Comparison of ENCODE assay signal across 23 cellular contexts in genomic region chr15:70587896-70588567, GRCh38.
A peak's percentile ranks its signal among the peaks of the same experiment; 100 is the strongest.
DNase-seq lines count a peak whose midpoint lies in the region; ATAC-seq, FAIRE-seq and TF ChIP-seq lines count a peak whose summit lies in the region.
"Had no signal": no experiment of that assay in that cellular context is flagged by ENCODE, and none has a peak within 500 bp of the region (broad histone marks: within the 10 kb centered on the region; RNA-seq: fewer than 3 reads in every experiment).

No MANE protein-coding gene starts in this region.

- H3K9me3 ChIP-seq in IMR-90 (ENCODE audit: control insufficient read depth, insufficient read depth, low read length) (0 out of 2 replicates have a peak, but pooled peaks cover 3% of the 10 kb centered on the region), H1 (ENCODE audit: insufficient read depth in 2 of 2, low read depth in 1 of 2, low read length in 1 of 2) (no peaks in the 10 kb centered on the region; a peak in 1 of 4 replicates), osteoblast (ENCODE audit: low read depth, low read length) (no peaks in the 10 kb centered on the region)
- H3K9me3 ChIP-seq: SK-N-SH had no signal

- H2BK12ac ChIP-seq in H1 (ENCODE audit: low read depth, low read length): no peak overlapping the region

- H4K20me1 ChIP-seq in IMR-90 (ENCODE audit: insufficient read depth, low read length): no peaks in the 10 kb centered on the region
- H4K20me1 ChIP-seq in H1 (replicated peaks in 1 of 2; ENCODE audit: control insufficient read depth in 1 of 2, insufficient read depth in 2 of 2, low read length in 2 of 2): no peaks in the 10 kb centered on the region
- no peaks in the 10 kb centered on the region for H4K20me1 ChIP-seq in osteoblast (ENCODE audit: insufficient read depth, low read length)

- FAIRE-seq in H1 (lab: Jason Lieb, UNC): no peak
- FAIRE-seq: H54, HTR-8/SVneo had no signal

- CTCF ChIA-PET in IMR-90 (lab: Yijun Ruan, JAX) (no interaction called here), H1 (lab: Charles Lee; ENCODE audit: partially characterized antibody) (interaction anchor here (1.5 to 3.5 kb wide), 3 partner anchors 11 to 49 kb away, joined by 3 to 27 read pairs (median 21); no protein-coding TSS in a partner anchor)

- no peaks in the 10 kb centered on the region for H3K36me3 ChIP-seq in IMR-90 (ENCODE audit: control insufficient read depth, insufficient read depth, low read length)
- H3K36me3 ChIP-seq in H1 (ENCODE audit: control insufficient read depth in 2 of 4, insufficient read depth in 4 of 4, low read length in 3 of 4): no peaks in the 10 kb centered on the region
- no peaks in the 10 kb centered on the region for H3K36me3 ChIP-seq in osteoblast (ENCODE audit: insufficient read depth, low read length)

- H2AK5ac ChIP-seq in IMR-90 (ENCODE audit: low read depth, low read length) (no peak overlapping the region), H1 (ENCODE audit: low read depth, low read length) (no peak overlapping the region)

- WGBS in IMR-90 (ENCODE audit: extremely low coverage in 2 of 2, insufficient read length in 1 of 2), 2 experiments: 87% methylated on average over 5 of the region's 10 CpGs; no CpG with 5 or more reads in 1 of the 2 experiments
- WGBS in H1 (ENCODE audit: extremely low coverage in 1 of 2, insufficient coverage in 1 of 2, insufficient read length in 1 of 2, insufficient replicate concordance in 2 of 2, low coverage in 1 of 2, low lambda C conversion rate in 2 of 2, missing lambda C conversion rate in 1 of 2), 2 experiments: 91% methylated on average over 10 of the region's 10 CpGs; no CpG with 5 or more reads in 1 of the 2 experiments

- H3K14ac ChIP-seq in IMR-90 (replicated peaks; ENCODE audit: low read depth, low read length) (no peak overlapping the region), H1 (ENCODE audit: insufficient read length) (no peak overlapping the region)

- no peak overlapping the region for H4K5ac ChIP-seq in IMR-90 (ENCODE audit: low read depth, low read length)
- no peak overlapping the region for H4K5ac ChIP-seq in H1 (ENCODE audit: insufficient read length, low read depth, low read length)

- H3K23ac ChIP-seq in IMR-90 (ENCODE audit: low read depth, low read length) (no peak overlapping the region), H1 (ENCODE audit: insufficient read length) (no peak overlapping the region)

- H2BK15ac ChIP-seq in IMR-90 (ENCODE audit: low read depth, low read length): no peak overlapping the region
- no peak overlapping the region for H2BK15ac ChIP-seq in H1 (ENCODE audit: low read length)

- H4K8ac ChIP-seq in IMR-90 (ENCODE audit: low read depth in 2 of 2, low read length in 2 of 2) (no peak overlapping the region), H1 (ENCODE audit: extremely low read depth, insufficient read depth, low read length) (peak overlapping the region; percentile 23; the same call in 1 of the 2 replicates)

- H2AK9ac ChIP-seq in IMR-90 (replicated peaks; ENCODE audit: low read depth, low read length, poor library complexity): peak overlapping the region; percentile 63

- H2BK20ac ChIP-seq in IMR-90 (ENCODE audit: low read depth, low read length) (no peak overlapping the region), H1 (ENCODE audit: low read length) (no peak overlapping the region)

- intact Hi-C loops in IMR-90 (cut with micrococcal nuclease): no loop called here
- intact Hi-C loops in sciatic nerve (cut with DNase I): no loop called here

- H3K27ac ChIP-seq in IMR-90 (ENCODE audit: insufficient read depth, low read length): no peak overlapping the region
- H3K27ac ChIP-seq in H1 (ENCODE audit: low read depth, low read length): no peak overlapping the region
- no peak overlapping the region for H3K27ac ChIP-seq in osteoblast (ENCODE audit: low read depth, low read length)
- H3K27ac ChIP-seq: C4-2B had no signal

- H3K18ac ChIP-seq in IMR-90 (ENCODE audit: low read depth, low read length): no peak overlapping the region
- H3K18ac ChIP-seq in H1 (ENCODE audit: extremely low read depth, low read length): no peak overlapping the region; the same call in 1 of the 2 replicates

- no peak overlapping the region for H2BK120ac ChIP-seq in IMR-90 (ENCODE audit: low read depth, low read length)
- H2BK120ac ChIP-seq in H1 (replicated peaks; ENCODE audit: low read depth, low read length): no peak overlapping the region

- ATAC-seq in IMR-90 (ENCODE audit: low read depth) (no peak), sciatic nerve (no peak)

- TF ChIP-seq EP300 in H1 (IDR thresholded peaks at IDR 0.05; ENCODE audit: borderline replicate concordance in 1 of 2, low read depth in 2 of 2, low read length in 2 of 2): no peak

- no peak overlapping the region for H2AFZ ChIP-seq in IMR-90 (replicated peaks; ENCODE audit: low read length, poor library complexity)
- H2AFZ ChIP-seq in H1 (ENCODE audit: low read length): no peak overlapping the region
- H2AFZ ChIP-seq in osteoblast (ENCODE audit: low read length): no peak overlapping the region

- H3K79me2 ChIP-seq in H1 (ENCODE audit: control insufficient read depth in 1 of 2, insufficient read depth in 2 of 2, low read length in 2 of 2): no peaks in the 10 kb centered on the region
- H3K79me2 ChIP-seq in osteoblast (ENCODE audit: insufficient read depth, low read length): no peaks in the 10 kb centered on the region

- POLR2A ChIA-PET in IMR-90 (lab: Charles Lee; ENCODE audit: unreplicated experiment): no interaction called here
- POLR2A ChIA-PET in H1 (lab: Charles Lee; ENCODE audit: partially characterized antibody): interaction anchor here (1.0 kb wide), 1 partner anchor 22 kb away, joined by 3 read pairs; no protein-coding TSS in a partner anchor

- H3K56ac ChIP-seq in IMR-90 (ENCODE audit: extremely low read depth, insufficient read depth, low read length) (no peak overlapping the region), H1 (replicated peaks; ENCODE audit: insufficient read length, low read depth, low read length) (no peak overlapping the region)

- dilution Hi-C loops in IMR-90 (cut with HindIII; ENCODE audit: low sequenced_read_pairs, unreplicated experiment): no loop called here

- H3K23me2 ChIP-seq in H1 (ENCODE audit: low read depth, low read length): no peaks in the 10 kb centered on the region

- peak; percentile 18 for DNase-seq in GM20000 (ENCODE audit: low spot score)
- DNase-seq in IMR-90: no peak
- DNase-seq in H1 (ENCODE audit: low read depth in 1 of 2, low spot score in 2 of 2): no peak
- peak; percentile 61 for DNase-seq in osteoblast (ENCODE audit: insufficient read length, low spot score, missing footprints)
- DNase-seq in sciatic nerve (ENCODE audit: low spot score): no peak
- DNase-seq in NCI-H1092 (lab: John Stamatoyannopoulos, UW): no peak
- no peak for DNase-seq in HPDE6-E6E7 (ENCODE audit: extremely low spot score)
- DNase-seq in T1000 (lab: John Stamatoyannopoulos, UW): no peak
- DNase-seq: ACHN, DMS79 treated with DMSO at 0.1 percent for 48 hours, Kasumi-1, MM.1S, NCI-H1105 treated with DMSO at 0.1 percent for 48 hours, NCI-H187, NCI-H2227 treated with DMSO at 0.1 percent for 48 hours, NCI-H524, NCI-H82, RPMI8226, SHP77 treated with DMSO at 0.1 percent for 48 hours, SK-N-SH had no signal

- TF ChIP-seq CTCF in GM20000 (IDR thresholded peaks at IDR 0.05; ENCODE audit: extremely low read depth, missing control alignments) (no peak), IMR-90 (conservative IDR thresholded peaks at IDR 0.05; ENCODE audit: low read depth, low read length) (no peak), H1 (IDR thresholded peaks at IDR 0.05; ENCODE audit: control extremely low read depth in 1 of 3, insufficient read depth in 1 of 3, low read depth in 1 of 3, low read length in 3 of 3) (no peak), osteoblast (IDR thresholded peaks at IDR 0.05; ENCODE audit: extremely low read depth, low read depth, low read length) (no peak)

- peaks cover 4% of the 10 kb centered on the region; the same call in 1 of the 2 replicates for H3K27me3 ChIP-seq in IMR-90 (ENCODE audit: control insufficient read depth, insufficient read depth, low read length)
- peaks cover 0 to 10% (median 8%) of the 10 kb centered on the region in 4 experiments; a peak in 5 of 7 replicates for H3K27me3 ChIP-seq in H1 (replicated peaks in 1 of 4; ENCODE audit: control insufficient read depth in 3 of 4, extremely low read depth in 1 of 4, insufficient read depth in 3 of 4, low read length in 3 of 4)
- peaks cover 28% of the 10 kb centered on the region for H3K27me3 ChIP-seq in osteoblast (ENCODE audit: insufficient read depth, low read length)

- H3K9me1 ChIP-seq in IMR-90 (ENCODE audit: insufficient read depth, low read length): no peaks in the 10 kb centered on the region

- H3K4ac ChIP-seq in IMR-90 (ENCODE audit: low read depth, low read length) (no peak overlapping the region), H1 (replicated peaks; ENCODE audit: insufficient read length, low read depth, low read length) (no peak overlapping the region)

- in situ Hi-C loops in IMR-90 (cut with MboI; ENCODE audit: low sequenced_read_pairs): no loop called here

- no peak overlapping the region for H3K4me2 ChIP-seq in IMR-90 (ENCODE audit: low read depth, low read length)
- H3K4me2 ChIP-seq in H1 (ENCODE audit: insufficient read depth in 1 of 2, low read depth in 2 of 2, low read length in 2 of 2): no peak overlapping the region
- no peak overlapping the region for H3K4me2 ChIP-seq in osteoblast (ENCODE audit: insufficient read depth, low read length)
- H3K4me2 ChIP-seq: SK-N-SH had no signal

- H4K91ac ChIP-seq in IMR-90 (ENCODE audit: insufficient read depth, low read depth, low read length) (no peak overlapping the region), H1 (replicated peaks; ENCODE audit: insufficient read length, low read length) (no peak overlapping the region)

- H3K4me1 ChIP-seq in IMR-90 (ENCODE audit: control insufficient read depth, insufficient read depth, low read length): peaks cover 2% of the 10 kb centered on the region
- peaks cover 0 to 4% (median 3%) of the 10 kb centered on the region in 4 experiments; a peak in 3 of 7 replicates for H3K4me1 ChIP-seq in H1 (replicated peaks in 1 of 4; ENCODE audit: control insufficient read depth in 3 of 4, insufficient read depth in 4 of 4, low read length in 3 of 4)
- H3K4me1 ChIP-seq in osteoblast (ENCODE audit: insufficient read depth, low read length): peaks cover 13% of the 10 kb centered on the region

- H2BK5ac ChIP-seq in IMR-90 (ENCODE audit: low read depth, low read length, poor library complexity, severe bottlenecking) (no peak overlapping the region), H1 (ENCODE audit: low read depth, low read length) (no peak overlapping the region)

- no TSS peak for BruUV-seq in IMR-90 (replicated peaks; lab: Mats Ljungman, UMichigan)

- H3K9ac ChIP-seq in IMR-90 (ENCODE audit: low read depth, low read length) (no peak overlapping the region), H1 (replicated peaks in 1 of 4; ENCODE audit: extremely low read depth in 1 of 4, low read depth in 3 of 4, low read length in 3 of 4) (no peak overlapping the region)
- H3K9ac ChIP-seq: SK-N-SH had no signal

- H3K4me3 ChIP-seq in IMR-90 (ENCODE audit: insufficient read depth, low read depth, low read length) (no peak overlapping the region), H1 (ENCODE audit: extremely low read depth in 1 of 4, insufficient read depth in 2 of 4, low read depth in 3 of 4, low read length in 4 of 4) (no peak overlapping the region), osteoblast (ENCODE audit: insufficient read depth, low read length) (no peak overlapping the region)

- TF ChIP-seq RAD21 in IMR-90 (IDR thresholded peaks at IDR 0.05; ENCODE audit: low read length) (no peak), H1 (IDR thresholded peaks at IDR 0.05 in 1 of 2, conservative IDR thresholded peaks at IDR 0.05 in 1 of 2; ENCODE audit: low read depth in 2 of 2, low read length in 2 of 2) (no peak)

- no peak for TF ChIP-seq POLR2A in IMR-90 (IDR thresholded peaks at IDR 0.05; ENCODE audit: low read depth, low read length)
- TF ChIP-seq POLR2A in H1 (IDR thresholded peaks at IDR 0.05; ENCODE audit: control extremely low read depth in 1 of 2, low read depth in 2 of 2, low read length in 2 of 2): no peak

- no peaks in the 10 kb centered on the region for H3K79me1 ChIP-seq in IMR-90 (ENCODE audit: low read depth in 1 of 2, low read length in 2 of 2)
- H3K79me1 ChIP-seq in H1 (ENCODE audit: low read depth, low read length): no peaks in the 10 kb centered on the region

Comparison
In these comparisons a context has a peak if more than half of its experiments do, and no peak if none do; other contexts are left out.
1. DNase-seq: peak in GM20000 (single experiment) and osteoblast (single experiment); none in IMR-90 (single experiment), H1 (0 of 2), sciatic nerve (single experiment), NCI-H1092 (single experiment), HPDE6-E6E7 (single experiment) and T1000 (single experiment).